Comparison of ENCODE assay signal across 1 cellular context in the genomic region with DNA sequence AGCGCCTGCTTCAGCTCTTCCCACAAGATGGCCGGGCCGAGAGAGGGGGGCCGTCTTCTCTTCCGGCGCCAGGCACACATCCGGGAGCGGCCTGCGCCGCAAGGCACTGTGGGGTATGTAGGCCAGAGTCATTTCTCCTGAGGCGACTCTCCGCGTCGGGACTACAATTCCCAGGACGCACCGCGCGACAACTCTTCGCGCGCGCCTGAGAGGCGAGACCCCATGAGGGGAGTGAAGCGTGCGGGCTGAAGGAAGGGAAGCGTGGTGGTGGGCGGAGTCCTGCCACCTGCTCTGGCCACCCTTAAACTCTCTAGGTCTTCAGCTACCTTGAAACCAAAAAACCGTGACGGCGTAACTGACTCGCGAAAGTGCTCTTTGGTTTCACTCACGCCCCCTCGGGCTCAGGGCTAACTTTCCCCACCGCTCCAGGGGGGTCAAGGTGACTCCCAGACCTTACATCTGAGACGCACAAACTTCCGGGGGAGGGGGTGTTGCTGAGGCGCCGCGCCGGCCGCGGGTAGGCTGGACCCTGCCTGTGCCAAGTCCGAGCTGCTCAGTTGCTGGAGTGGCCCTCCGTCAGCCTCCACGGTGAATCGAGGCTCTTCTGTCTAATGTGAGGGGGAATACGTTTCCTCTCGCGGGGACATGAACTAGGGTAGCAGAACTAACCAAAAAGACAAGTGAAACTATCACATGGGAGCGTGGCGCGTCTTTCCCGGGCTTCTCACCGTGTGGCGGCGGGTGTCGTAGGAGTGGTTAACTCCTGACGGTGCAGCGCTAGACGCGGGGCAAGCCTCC.
TF ChIP-seq lines count a peak whose summit lies in the region.

A gene (minus strand): TSS at position 45 of the 798 bp plus-strand sequence. CDS start 102 bp downstream, outside the sequence.

TF ChIP-seq in HepG2, 621 proteins besides CTCF, POLR2A, EP300 and RAD21 (continued from another document and continues in another):
- TF ChIP-seq, protein P1, sequence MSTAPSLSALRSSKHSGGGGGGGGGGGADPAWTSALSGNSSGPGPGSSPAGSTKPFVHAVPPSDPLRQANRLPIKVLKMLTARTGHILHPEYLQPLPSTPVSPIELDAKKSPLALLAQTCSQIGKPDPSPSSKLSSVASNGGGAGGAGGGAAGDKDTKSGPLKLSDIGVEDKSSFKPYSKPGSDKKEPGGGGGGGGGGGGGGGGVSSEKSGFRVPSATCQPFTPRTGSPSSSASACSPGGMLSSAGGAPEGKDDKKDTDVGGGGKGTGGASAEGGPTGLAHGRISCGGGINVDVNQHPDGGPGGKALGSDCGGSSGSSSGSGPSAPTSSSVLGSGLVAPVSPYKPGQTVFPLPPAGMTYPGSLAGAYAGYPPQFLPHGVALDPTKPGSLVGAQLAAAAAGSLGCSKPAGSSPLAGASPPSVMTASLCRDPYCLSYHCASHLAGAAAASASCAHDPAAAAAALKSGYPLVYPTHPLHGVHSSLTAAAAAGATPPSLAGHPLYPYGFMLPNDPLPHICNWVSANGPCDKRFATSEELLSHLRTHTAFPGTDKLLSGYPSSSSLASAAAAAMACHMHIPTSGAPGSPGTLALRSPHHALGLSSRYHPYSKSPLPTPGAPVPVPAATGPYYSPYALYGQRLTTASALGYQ (CRISPR knock-in tag; IDR thresholded peaks at IDR 0.05): peak; percentile 68; the same call in 1 of the 2 replicates
- TF ChIP-seq CREB1 (IDR thresholded peaks at IDR 0.05): peak; percentile 58; the same call in 1 of the 2 replicates
- TF ChIP-seq CREB1 (CRISPR knock-in tag; IDR thresholded peaks at IDR 0.05): peak; percentile 88
- peak; percentile 55 for TF ChIP-seq TAF1 (CRISPR knock-in tag; IDR thresholded peaks at IDR 0.05)
- peak; percentile 90 for TF ChIP-seq DR1 (CRISPR knock-in tag; IDR thresholded peaks at IDR 0.05)
- TF ChIP-seq ZNF124 (CRISPR knock-in tag; IDR thresholded peaks at IDR 0.05): 0 out of 2 replicates have a peak, but pooled peaks have one; percentile 14
- TF ChIP-seq HDAC1 (CRISPR knock-in tag; IDR thresholded peaks at IDR 0.05): peak; percentile 83
- no peak for TF ChIP-seq NFE2 (CRISPR knock-in tag; IDR thresholded peaks at IDR 0.05)
- peak; percentile 65; the same call in 1 of the 2 replicates for TF ChIP-seq ZBTB7B (CRISPR knock-in tag; IDR thresholded peaks at IDR 0.05)
- peak; percentile 74; the same call in 1 of the 2 replicates for TF ChIP-seq ZNF501 (CRISPR knock-in tag; IDR thresholded peaks at IDR 0.05)
- TF ChIP-seq ZNF567 (CRISPR knock-in tag; IDR thresholded peaks at IDR 0.05; ENCODE audit: borderline replicate concordance): no peak; the same call in 1 of the 2 replicates
- TF ChIP-seq ZNF446 (CRISPR knock-in tag; IDR thresholded peaks at IDR 0.05): no peak
- TF ChIP-seq KDM5B (CRISPR knock-in tag; IDR thresholded peaks at IDR 0.05; ENCODE audit: borderline replicate concordance): peak; percentile 73; the same call in 1 of the 2 replicates
- peak; percentile 12; the same call in 1 of the 2 replicates for TF ChIP-seq NCOA2 (CRISPR knock-in tag; IDR thresholded peaks at IDR 0.05)
- peak; percentile 18; the same call in 1 of the 2 replicates for TF ChIP-seq RXRB (CRISPR knock-in tag; IDR thresholded peaks at IDR 0.05; ENCODE audit: borderline replicate concordance)
- TF ChIP-seq SCMH1 (CRISPR knock-in tag; IDR thresholded peaks at IDR 0.05; ENCODE audit: borderline replicate concordance): no peak
- peak; percentile 15; the same call in 1 of the 2 replicates for TF ChIP-seq MED1 (CRISPR knock-in tag; IDR thresholded peaks at IDR 0.05)
- TF ChIP-seq ZNF274 (CRISPR knock-in tag; IDR thresholded peaks at IDR 0.05): peak; percentile 79
- peak; percentile 76; the same call in 1 of the 2 replicates for TF ChIP-seq ZNF749 (CRISPR knock-in tag; IDR thresholded peaks at IDR 0.05; ENCODE audit: borderline replicate concordance)
- TF ChIP-seq FOXC1 (CRISPR knock-in tag; IDR thresholded peaks at IDR 0.05; ENCODE audit: borderline replicate concordance): no peak; the same call in 1 of the 2 replicates
- peak; percentile 82; the same call in 1 of the 2 replicates for TF ChIP-seq HES4 (CRISPR knock-in tag; IDR thresholded peaks at IDR 0.05; ENCODE audit: borderline replicate concordance)
- TF ChIP-seq RFXANK (CRISPR knock-in tag; IDR thresholded peaks at IDR 0.05): peak; percentile 56; the same call in 1 of the 2 replicates
- 0 out of 2 replicates have a peak, but pooled peaks have one; percentile 36 for TF ChIP-seq MAF1 (CRISPR knock-in tag; IDR thresholded peaks at IDR 0.05; ENCODE audit: borderline replicate concordance)
- peak; percentile 6 for TF ChIP-seq SMAD3 (CRISPR knock-in tag; IDR thresholded peaks at IDR 0.05)
- TF ChIP-seq SIX1 (CRISPR knock-in tag; IDR thresholded peaks at IDR 0.05; ENCODE audit: borderline replicate concordance): peak; percentile 37; the same call in 1 of the 2 replicates
- no peak for TF ChIP-seq XBP1 (CRISPR knock-in tag; IDR thresholded peaks at IDR 0.05)
- peak; percentile 90 for TF ChIP-seq NR2C2 (CRISPR knock-in tag; IDR thresholded peaks at IDR 0.05; ENCODE audit: borderline replicate concordance)
- TF ChIP-seq, protein P2, sequence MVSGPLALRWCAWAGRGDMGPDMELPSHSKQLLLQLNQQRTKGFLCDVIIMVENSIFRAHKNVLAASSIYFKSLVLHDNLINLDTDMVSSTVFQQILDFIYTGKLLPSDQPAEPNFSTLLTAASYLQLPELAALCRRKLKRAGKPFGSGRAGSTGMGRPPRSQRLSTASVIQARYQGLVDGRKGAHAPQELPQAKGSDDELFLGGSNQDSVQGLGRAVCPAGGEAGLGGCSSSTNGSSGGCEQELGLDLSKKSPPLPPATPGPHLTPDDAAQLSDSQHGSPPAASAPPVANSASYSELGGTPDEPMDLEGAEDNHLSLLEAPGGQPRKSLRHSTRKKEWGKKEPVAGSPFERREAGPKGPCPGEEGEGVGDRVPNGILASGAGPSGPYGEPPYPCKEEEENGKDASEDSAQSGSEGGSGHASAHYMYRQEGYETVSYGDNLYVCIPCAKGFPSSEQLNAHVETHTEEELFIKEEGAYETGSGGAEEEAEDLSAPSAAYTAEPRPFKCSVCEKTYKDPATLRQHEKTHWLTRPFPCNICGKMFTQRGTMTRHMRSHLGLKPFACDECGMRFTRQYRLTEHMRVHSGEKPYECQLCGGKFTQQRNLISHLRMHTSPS (CRISPR knock-in tag; IDR thresholded peaks at IDR 0.05; ENCODE audit: low read depth): 0 out of 2 replicates have a peak, but pooled peaks have one; percentile 28
- TF ChIP-seq, protein P3, sequence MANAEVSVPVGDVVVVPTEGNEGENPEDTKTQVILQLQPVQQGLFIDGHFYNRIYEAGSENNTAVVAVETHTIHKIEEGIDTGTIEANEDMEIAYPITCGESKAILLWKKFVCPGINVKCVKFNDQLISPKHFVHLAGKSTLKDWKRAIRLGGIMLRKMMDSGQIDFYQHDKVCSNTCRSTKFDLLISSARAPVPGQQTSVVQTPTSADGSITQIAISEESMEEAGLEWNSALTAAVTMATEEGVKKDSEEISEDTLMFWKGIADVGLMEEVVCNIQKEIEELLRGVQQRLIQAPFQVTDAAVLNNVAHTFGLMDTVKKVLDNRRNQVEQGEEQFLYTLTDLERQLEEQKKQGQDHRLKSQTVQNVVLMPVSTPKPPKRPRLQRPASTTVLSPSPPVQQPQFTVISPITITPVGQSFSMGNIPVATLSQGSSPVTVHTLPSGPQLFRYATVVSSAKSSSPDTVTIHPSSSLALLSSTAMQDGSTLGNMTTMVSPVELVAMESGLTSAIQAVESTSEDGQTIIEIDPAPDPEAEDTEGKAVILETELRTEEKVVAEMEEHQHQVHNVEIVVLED (CRISPR knock-in tag; IDR thresholded peaks at IDR 0.05; ENCODE audit: borderline replicate concordance): peak; percentile 94
- TF ChIP-seq ZNF12 (CRISPR knock-in tag; IDR thresholded peaks at IDR 0.05): peak; percentile 38; the same call in 1 of the 2 replicates
- no peak; the same call in 1 of the 2 replicates for TF ChIP-seq ZSCAN31 (CRISPR knock-in tag; IDR thresholded peaks at IDR 0.05; ENCODE audit: low read depth)
- TF ChIP-seq, protein P4, sequence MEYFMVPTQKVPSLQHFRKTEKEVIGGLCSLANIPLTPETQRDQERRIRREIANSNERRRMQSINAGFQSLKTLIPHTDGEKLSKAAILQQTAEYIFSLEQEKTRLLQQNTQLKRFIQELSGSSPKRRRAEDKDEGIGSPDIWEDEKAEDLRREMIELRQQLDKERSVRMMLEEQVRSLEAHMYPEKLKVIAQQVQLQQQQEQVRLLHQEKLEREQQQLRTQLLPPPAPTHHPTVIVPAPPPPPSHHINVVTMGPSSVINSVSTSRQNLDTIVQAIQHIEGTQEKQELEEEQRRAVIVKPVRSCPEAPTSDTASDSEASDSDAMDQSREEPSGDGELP (IDR thresholded peaks at IDR 0.05; ENCODE audit: borderline replicate concordance, low read depth): peak; percentile 65; the same call in 1 of the 2 replicates
- no peak for TF ChIP-seq HNRNPK (IDR thresholded peaks at IDR 0.05; ENCODE audit: low read depth, low read length, poor library complexity, severe bottlenecking)
- TF ChIP-seq GATAD2A (CRISPR knock-in tag; IDR thresholded peaks at IDR 0.05): peak; percentile 56
- TF ChIP-seq, protein P5, sequence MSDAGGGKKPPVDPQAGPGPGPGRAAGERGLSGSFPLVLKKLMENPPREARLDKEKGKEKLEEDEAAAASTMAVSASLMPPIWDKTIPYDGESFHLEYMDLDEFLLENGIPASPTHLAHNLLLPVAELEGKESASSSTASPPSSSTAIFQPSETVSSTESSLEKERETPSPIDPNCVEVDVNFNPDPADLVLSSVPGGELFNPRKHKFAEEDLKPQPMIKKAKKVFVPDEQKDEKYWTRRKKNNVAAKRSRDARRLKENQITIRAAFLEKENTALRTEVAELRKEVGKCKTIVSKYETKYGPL (CRISPR knock-in tag; IDR thresholded peaks at IDR 0.05): peak; percentile 59; the same call in 1 of the 2 replicates
- peak; percentile 79 for TF ChIP-seq NFKB2 (CRISPR knock-in tag; IDR thresholded peaks at IDR 0.05; ENCODE audit: borderline replicate concordance)
- TF ChIP-seq NR2F6 (IDR thresholded peaks at IDR 0.05): peak; percentile 72
- TF ChIP-seq NR2F6 (CRISPR knock-in tag; IDR thresholded peaks at IDR 0.05): peak; percentile 67
- no peak; the same call in 1 of the 2 replicates for TF ChIP-seq ZNF44 (CRISPR knock-in tag; IDR thresholded peaks at IDR 0.05)
- TF ChIP-seq ZNF629 (CRISPR knock-in tag; conservative IDR thresholded peaks at IDR 0.05): no peak
- TF ChIP-seq, protein P6, sequence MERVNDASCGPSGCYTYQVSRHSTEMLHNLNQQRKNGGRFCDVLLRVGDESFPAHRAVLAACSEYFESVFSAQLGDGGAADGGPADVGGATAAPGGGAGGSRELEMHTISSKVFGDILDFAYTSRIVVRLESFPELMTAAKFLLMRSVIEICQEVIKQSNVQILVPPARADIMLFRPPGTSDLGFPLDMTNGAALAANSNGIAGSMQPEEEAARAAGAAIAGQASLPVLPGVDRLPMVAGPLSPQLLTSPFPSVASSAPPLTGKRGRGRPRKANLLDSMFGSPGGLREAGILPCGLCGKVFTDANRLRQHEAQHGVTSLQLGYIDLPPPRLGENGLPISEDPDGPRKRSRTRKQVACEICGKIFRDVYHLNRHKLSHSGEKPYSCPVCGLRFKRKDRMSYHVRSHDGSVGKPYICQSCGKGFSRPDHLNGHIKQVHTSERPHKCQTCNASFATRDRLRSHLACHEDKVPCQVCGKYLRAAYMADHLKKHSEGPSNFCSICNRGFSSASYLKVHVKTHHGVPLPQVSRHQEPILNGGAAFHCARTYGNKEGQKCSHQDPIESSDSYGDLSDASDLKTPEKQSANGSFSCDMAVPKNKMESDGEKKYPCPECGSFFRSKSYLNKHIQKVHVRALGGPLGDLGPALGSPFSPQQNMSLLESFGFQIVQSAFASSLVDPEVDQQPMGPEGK (CRISPR knock-in tag; IDR thresholded peaks at IDR 0.05): peak; percentile 13
- 0 out of 2 replicates have a peak, but pooled peaks have one; percentile 56 for TF ChIP-seq ZNF337 (CRISPR knock-in tag; IDR thresholded peaks at IDR 0.05; ENCODE audit: borderline replicate concordance, low read depth)
- TF ChIP-seq TCF12 (IDR thresholded peaks at IDR 0.05): no peak
- peak; percentile 49; the same call in 1 of the 2 replicates for TF ChIP-seq TCF12 (CRISPR knock-in tag; IDR thresholded peaks at IDR 0.05)
- TF ChIP-seq FOXA1 (IDR thresholded peaks at IDR 0.05): no peak
- 0 out of 2 replicates have a peak, but pooled peaks have one; percentile 4 for TF ChIP-seq FOXA1 (CRISPR knock-in tag; IDR thresholded peaks at IDR 0.05)
- TF ChIP-seq SMC3 (IDR thresholded peaks at IDR 0.05; ENCODE audit: low read length): no peak
- peak; percentile 30; the same call in 1 of the 2 replicates for TF ChIP-seq ZNF83 (CRISPR knock-in tag; IDR thresholded peaks at IDR 0.05; ENCODE audit: borderline replicate concordance)
- peak; percentile 84; the same call in 1 of the 2 replicates for TF ChIP-seq ARNT2 (CRISPR knock-in tag; IDR thresholded peaks at IDR 0.05; ENCODE audit: low read depth)
- no peak; the same call in 1 of the 2 replicates for TF ChIP-seq JUN (CRISPR knock-in tag; IDR thresholded peaks at IDR 0.05)
- TF ChIP-seq MTA3 (CRISPR knock-in tag; IDR thresholded peaks at IDR 0.05): no peak
- TF ChIP-seq, protein P7, sequence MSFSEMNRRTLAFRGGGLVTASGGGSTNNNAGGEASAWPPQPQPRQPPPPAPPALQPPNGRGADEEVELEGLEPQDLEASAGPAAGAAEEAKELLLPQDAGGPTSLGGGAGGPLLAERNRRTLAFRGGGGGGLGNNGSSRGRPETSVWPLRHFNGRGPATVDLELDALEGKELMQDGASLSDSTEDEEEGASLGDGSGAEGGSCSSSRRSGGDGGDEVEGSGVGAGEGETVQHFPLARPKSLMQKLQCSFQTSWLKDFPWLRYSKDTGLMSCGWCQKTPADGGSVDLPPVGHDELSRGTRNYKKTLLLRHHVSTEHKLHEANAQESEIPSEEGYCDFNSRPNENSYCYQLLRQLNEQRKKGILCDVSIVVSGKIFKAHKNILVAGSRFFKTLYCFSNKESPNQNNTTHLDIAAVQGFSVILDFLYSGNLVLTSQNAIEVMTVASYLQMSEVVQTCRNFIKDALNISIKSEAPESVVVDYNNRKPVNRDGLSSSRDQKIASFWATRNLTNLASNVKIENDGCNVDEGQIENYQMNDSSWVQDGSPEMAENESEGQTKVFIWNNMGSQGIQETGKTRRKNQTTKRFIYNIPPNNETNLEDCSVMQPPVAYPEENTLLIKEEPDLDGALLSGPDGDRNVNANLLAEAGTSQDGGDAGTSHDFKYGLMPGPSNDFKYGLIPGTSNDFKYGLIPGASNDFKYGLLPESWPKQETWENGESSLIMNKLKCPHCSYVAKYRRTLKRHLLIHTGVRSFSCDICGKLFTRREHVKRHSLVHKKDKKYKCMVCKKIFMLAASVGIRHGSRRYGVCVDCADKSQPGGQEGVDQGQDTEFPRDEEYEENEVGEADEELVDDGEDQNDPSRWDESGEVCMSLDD (CRISPR knock-in tag; IDR thresholded peaks at IDR 0.05; ENCODE audit: borderline replicate concordance): peak; percentile 29; the same call in 1 of the 2 replicates
- TF ChIP-seq, protein P8, sequence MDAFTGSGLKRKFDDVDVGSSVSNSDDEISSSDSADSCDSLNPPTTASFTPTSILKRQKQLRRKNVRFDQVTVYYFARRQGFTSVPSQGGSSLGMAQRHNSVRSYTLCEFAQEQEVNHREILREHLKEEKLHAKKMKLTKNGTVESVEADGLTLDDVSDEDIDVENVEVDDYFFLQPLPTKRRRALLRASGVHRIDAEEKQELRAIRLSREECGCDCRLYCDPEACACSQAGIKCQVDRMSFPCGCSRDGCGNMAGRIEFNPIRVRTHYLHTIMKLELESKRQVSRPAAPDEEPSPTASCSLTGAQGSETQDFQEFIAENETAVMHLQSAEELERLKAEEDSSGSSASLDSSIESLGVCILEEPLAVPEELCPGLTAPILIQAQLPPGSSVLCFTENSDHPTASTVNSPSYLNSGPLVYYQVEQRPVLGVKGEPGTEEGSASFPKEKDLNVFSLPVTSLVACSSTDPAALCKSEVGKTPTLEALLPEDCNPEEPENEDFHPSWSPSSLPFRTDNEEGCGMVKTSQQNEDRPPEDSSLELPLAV (CRISPR knock-in tag; conservative IDR thresholded peaks at IDR 0.05; ENCODE audit: low read depth): 0 out of 2 replicates have a peak, but pooled peaks have one; percentile 19
